ENCODE assay signal across 14 cellular contexts in genomic region chr19:50563597-50563996, GRCh38. TPM values are rescaled to one million over a fixed set of nuclear protein-coding genes. Genes with fewer than 3 reads are reported as not detected.
A peak's percentile ranks its signal among the peaks of the same experiment; 100 is the strongest.
DNase-seq lines count a peak whose midpoint lies in the region; ATAC-seq and TF ChIP-seq lines count a peak whose summit lies in the region.
"Had no signal": no experiment of that assay in that cellular context is flagged by ENCODE, and none has a peak within 500 bp of the region (broad histone marks: within the 10 kb centered on the region; RNA-seq: fewer than 3 reads in every experiment).

No MANE protein-coding gene starts in this region.

- H3K27me3 Mint-ChIP-seq in chondrocyte (ENCODE audit: low read depth): peaks cover 48% of the 10 kb centered on the region

- no peak overlapping the region for H3K4me3 ChIP-seq in H7 (ENCODE audit: insufficient read depth, low read depth, low read length)
- H3K4me3 ChIP-seq in osteoblast (ENCODE audit: insufficient read depth, low read length): no peak overlapping the region

- no peaks in the 10 kb centered on the region for H3K36me3 Mint-ChIP-seq in chondrocyte (ENCODE audit: low read depth)
- H3K36me3 Mint-ChIP-seq: CD4-positive, alpha-beta memory T cell had no signal

- H3K4me3 Mint-ChIP-seq in chondrocyte (ENCODE audit: unreplicated experiment): no peak overlapping the region

- H2AFZ ChIP-seq in osteoblast (ENCODE audit: low read length): no peak overlapping the region

- H3K36me3 ChIP-seq in H7 (replicated peaks; ENCODE audit: control insufficient read depth, insufficient read depth, low read length): no peaks in the 10 kb centered on the region
- no peaks in the 10 kb centered on the region for H3K36me3 ChIP-seq in osteoblast (ENCODE audit: insufficient read depth, low read length)
- H3K36me3 ChIP-seq: BE2C had no signal

- H3K4me2 ChIP-seq in osteoblast (ENCODE audit: insufficient read depth, low read length): no peak overlapping the region
- H3K4me2 ChIP-seq: KMS-11 had no signal

- DNase-seq in H7: peak; percentile 41
- DNase-seq in chondrocyte (ENCODE audit: low spot score): peak; percentile 78
- DNase-seq in islet precursor cell: peak; percentile 54
- peak; percentile 37 for DNase-seq in osteoblast (ENCODE audit: insufficient read length, low spot score, missing footprints)
- DNase-seq in stimulated activated CD4-positive, alpha-beta T cell treated with anti-CD3 and anti-CD28 coated beads, Interleukin-4, amount 100 ng/mL, for 1 hour: no peak
- DNase-seq: BE2C; CD4-positive, alpha-beta memory T cell; DMS153; GF-D8 had no signal

- H3K27ac Mint-ChIP-seq in chondrocyte (ENCODE audit: unreplicated experiment): no peak overlapping the region
- H3K27ac Mint-ChIP-seq: CD4-positive, alpha-beta memory T cell had no signal

- no peaks in the 10 kb centered on the region for H4K20me1 ChIP-seq in osteoblast (ENCODE audit: insufficient read depth, low read length)

- no peaks in the 10 kb centered on the region for H3K4me1 Mint-ChIP-seq in chondrocyte (ENCODE audit: low read depth)

- TF ChIP-seq CTCF in chondrocyte (IDR thresholded peaks at IDR 0.05): no peak
- TF ChIP-seq CTCF in osteoblast (IDR thresholded peaks at IDR 0.05; ENCODE audit: extremely low read depth, low read depth, low read length): no peak

- H3K27ac ChIP-seq in osteoblast (ENCODE audit: low read depth, low read length): no peak overlapping the region
- H3K27ac ChIP-seq: C4-2B, KMS-11 had no signal

- H3K9me3 ChIP-seq in osteoblast (ENCODE audit: low read depth, low read length): no peaks in the 10 kb centered on the region
- H3K9me3 ChIP-seq: BE2C had no signal

- H3K9me3 Mint-ChIP-seq in chondrocyte (ENCODE audit: low read depth): no peaks in the 10 kb centered on the region

- H3K79me2 ChIP-seq in osteoblast (ENCODE audit: insufficient read depth, low read length): no peaks in the 10 kb centered on the region

- no peak for ATAC-seq in HG02610 (IDR thresholded peaks at IDR 0.05; ENCODE audit: unreplicated experiment)
- ATAC-seq in GM21786 (IDR thresholded peaks at IDR 0.05; ENCODE audit: unreplicated experiment): no peak
- ATAC-seq: HepG2 had no signal

- no peaks in the 10 kb centered on the region for H3K4me1 ChIP-seq in osteoblast (ENCODE audit: insufficient read depth, low read length)
- H3K4me1 ChIP-seq: BE2C had no signal

- H3K27me3 ChIP-seq in H7 (ENCODE audit: control insufficient read depth, insufficient read depth, low read length): peaks cover 45% of the 10 kb centered on the region
- peaks cover 12% of the 10 kb centered on the region for H3K27me3 ChIP-seq in osteoblast (ENCODE audit: insufficient read depth, low read length)

RNA-seq across cellular contexts. Expression of gene LRRC4B, which starts 4.6 kb away (rescaled TPM):
- total RNA-seq in H7 (2014; rRNA removed; shearing (Covaris generic)): 2.4 and 3.5 TPM in 2 replicates
- total RNA-seq in chondrocyte (0.31 to 1.2 TPM (median 0.52 TPM) in 3 replicates), osteoblast (not detected in 2 replicates)
- total RNA-seq: CD4-positive, alpha-beta memory T cell; HepG2 had no signal

RNA-seq across cellular contexts. Expression of gene ASPDH, which starts 49.9 kb away (rescaled TPM):
- total RNA-seq in H7 (2014; rRNA removed; shearing (Covaris generic)): not detected in 2 replicates
- not detected in 3 replicates for total RNA-seq in chondrocyte
- not detected in 2 replicates for total RNA-seq in osteoblast
- total RNA-seq: CD4-positive, alpha-beta memory T cell had no signal

RNA-seq across cellular contexts. Expression of gene JOSD2, which starts 52.6 kb away (rescaled TPM):
- total RNA-seq in H7 (2014; rRNA removed; shearing (Covaris generic)): 4.7 and 4.9 TPM in 2 replicates
- total RNA-seq in chondrocyte (42.5 to 44.7 TPM (median 43.1 TPM) in 3 replicates), osteoblast (19.4 and 22.8 TPM in 2 replicates)
